ENCODE assay signal across 14 cellular contexts in the genomic region with DNA sequence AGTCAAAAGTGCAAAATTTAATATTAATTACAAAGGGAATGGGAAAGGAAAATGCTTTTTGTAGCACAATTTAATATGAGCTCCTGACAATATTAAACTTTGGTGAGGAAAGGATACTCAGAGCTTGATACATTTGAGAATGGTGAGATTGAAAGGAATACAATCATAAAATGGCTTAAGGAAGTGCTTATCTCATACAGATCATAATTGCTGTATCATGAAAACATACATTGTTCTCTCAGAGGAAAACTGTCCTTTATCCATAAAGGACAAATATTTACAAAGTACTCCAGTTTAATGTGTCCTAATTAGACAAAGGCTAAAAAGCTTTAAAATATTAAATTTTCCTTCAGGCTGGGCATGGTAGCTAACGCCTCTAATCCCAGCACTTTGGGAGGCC.
"Had no signal": no experiment of that assay in that cellular context is flagged by ENCODE, and none has a peak within 500 bp of the region (broad histone marks: within the 10 kb centered on the region; RNA-seq: fewer than 3 reads in every experiment).

No MANE protein-coding gene starts in this region.

- H3K36me3 Mint-ChIP-seq: activated naive CD4-positive, alpha-beta T cell treated with anti-CD3 and anti-CD28 coated beads, Interleukin-2, amount 10 ng/mL, durations not matched to agents 7 days and 5 days; WTC11 had no signal

- H3K9me3 Mint-ChIP-seq: activated CD4-positive, alpha-beta memory T cell treated with anti-CD3 and anti-CD28 coated beads, Interleukin-2, amount 10 ng/mL, durations not matched to agents 7 days and 5 days; activated naive CD4-positive, alpha-beta T cell treated with anti-CD3 and anti-CD28 coated beads, Interleukin-2, amount 10 ng/mL, durations not matched to agents 7 days and 5 days; activated T-cell treated with anti-CD3 and anti-CD28 coated beads, Interleukin-2, amount 50 U/mL, for 24 hours; immature natural killer cell; stimulated activated naive CD8-positive, alpha-beta T cell treated with anti-CD3 and anti-CD28 coated beads, Interleukin-15, amount 100 ng/mL, for 72 hours; WTC11 had no signal

- H3K27me3 Mint-ChIP-seq: activated CD4-positive, alpha-beta memory T cell treated with anti-CD3 and anti-CD28 coated beads, Interleukin-2, amount 10 ng/mL, durations not matched to agents 7 days and 5 days; activated naive CD4-positive, alpha-beta T cell treated with anti-CD3 and anti-CD28 coated beads, Interleukin-2, amount 10 ng/mL, durations not matched to agents 7 days and 5 days; activated T-cell treated with anti-CD3 and anti-CD28 coated beads, Interleukin-2, amount 50 U/mL, for 24 hours; stimulated activated naive CD8-positive, alpha-beta T cell treated with anti-CD3 and anti-CD28 coated beads, Interleukin-15, amount 100 ng/mL, for 72 hours had no signal

- H3K4me3 Mint-ChIP-seq: activated CD4-positive, alpha-beta memory T cell treated with anti-CD3 and anti-CD28 coated beads, Interleukin-2, amount 10 ng/mL, durations not matched to agents 7 days and 5 days; activated naive CD4-positive, alpha-beta T cell treated with anti-CD3 and anti-CD28 coated beads, Interleukin-2, amount 10 ng/mL, durations not matched to agents 7 days and 5 days; activated T-cell treated with anti-CD3 and anti-CD28 coated beads, Interleukin-2, amount 50 U/mL, for 24 hours; stimulated activated naive CD8-positive, alpha-beta T cell treated with anti-CD3 and anti-CD28 coated beads, Interleukin-15, amount 100 ng/mL, for 72 hours; WTC11 had no signal

- H3K4me3 ChIP-seq: ascending aorta, heart left ventricle, sigmoid colon, spleen, testis had no signal

- H3K27ac Mint-ChIP-seq: activated CD4-positive, alpha-beta memory T cell treated with anti-CD3 and anti-CD28 coated beads, Interleukin-2, amount 10 ng/mL, durations not matched to agents 7 days and 5 days; activated naive CD4-positive, alpha-beta T cell treated with anti-CD3 and anti-CD28 coated beads, Interleukin-2, amount 10 ng/mL, durations not matched to agents 7 days and 5 days; activated T-cell treated with anti-CD3 and anti-CD28 coated beads, Interleukin-2, amount 50 U/mL, for 24 hours; stimulated activated naive CD8-positive, alpha-beta T cell treated with anti-CD3 and anti-CD28 coated beads, Interleukin-15, amount 100 ng/mL, for 72 hours; WTC11 had no signal

- H3K9me3 ChIP-seq: ascending aorta, heart left ventricle, sigmoid colon, spleen, testis had no signal

- H3K27me3 ChIP-seq: ascending aorta, heart left ventricle, sigmoid colon, spleen, testis had no signal

- H3K27ac ChIP-seq: ascending aorta, heart left ventricle, sigmoid colon, spleen, testis had no signal

- H3K4me1 ChIP-seq: ascending aorta, sigmoid colon, spleen, testis had no signal

- H3K36me3 ChIP-seq: ascending aorta, heart left ventricle, sigmoid colon had no signal

- H3K4me1 Mint-ChIP-seq: stimulated activated naive CD8-positive, alpha-beta T cell treated with anti-CD3 and anti-CD28 coated beads, Interleukin-15, amount 100 ng/mL, for 72 hours had no signal

- DNase-seq: activated CD4-positive, alpha-beta memory T cell treated with anti-CD3 and anti-CD28 coated beads, Interleukin-2, amount 10 ng/mL, durations not matched to agents 7 days and 5 days; activated CD4-positive, alpha-beta T cell treated with anti-CD3 and anti-CD28 coated beads for 4 hours; activated naive CD4-positive, alpha-beta T cell treated with anti-CD3 and anti-CD28 coated beads, Interleukin-2, amount 10 ng/mL, durations not matched to agents 7 days and 5 days; activated T-cell treated with anti-CD3 and anti-CD28 coated beads, Interleukin-2, amount 50 U/mL, for 24 hours; heart left ventricle; mesendoderm; sigmoid colon; spleen; stimulated activated CD4-positive, alpha-beta T cell treated with anti-CD3 and anti-CD28 coated beads, Interleukin-1b, Interleukin-23, amount 100 ng/mL, for 48 hours; stimulated activated naive CD8-positive, alpha-beta T cell treated with anti-CD3 and anti-CD28 coated beads, Interleukin-15, amount 100 ng/mL, for 72 hours; testis had no signal

- ATAC-seq: heart left ventricle, WTC11 had no signal
